In genomic region chr11:72840780-72841179, GRCh38 we compare ENCODE assay signal across 1 cellular context.
TF ChIP-seq lines count a peak whose summit lies in the region.

No MANE protein-coding gene starts in this region.

TF ChIP-seq in H1, 55 proteins besides CTCF, POLR2A, EP300 and RAD21:
- TF ChIP-seq GTF2F1 (IDR thresholded peaks at IDR 0.05; ENCODE audit: borderline replicate concordance, low read depth, low read length) (no peak), MAFK (IDR thresholded peaks at IDR 0.05; ENCODE audit: low read depth, low read length) (no peak), BACH1 (IDR thresholded peaks at IDR 0.05; ENCODE audit: low read length) (0 out of 2 replicates have a peak, but pooled peaks have one; percentile 12), NRF1 (IDR thresholded peaks at IDR 0.05; ENCODE audit: low read depth, low read length) (no peak), RNF2 (IDR thresholded peaks at IDR 0.05; ENCODE audit: borderline replicate concordance, low read depth, low read length, missing control alignments, poor library complexity, severe bottlenecking) (no peak), CEBPB (IDR thresholded peaks at IDR 0.05; ENCODE audit: low read depth, low read length) (peak; percentile 85), ASH2L (IDR thresholded peaks at IDR 0.05; ENCODE audit: low read length) (no peak), CBX8 (IDR thresholded peaks at IDR 0.05; ENCODE audit: borderline replicate concordance, low read depth, low read length) (no peak), RXRA (IDR thresholded peaks at IDR 0.05; ENCODE audit: insufficient read depth, low read depth, low read length) (no peak), CTBP2 (IDR thresholded peaks at IDR 0.05; ENCODE audit: borderline replicate concordance, insufficient read depth, insufficient read length, low read length) (no peak), SUZ12 (IDR thresholded peaks at IDR 0.05; ENCODE audit: low read length) (no peak), CHD2 (IDR thresholded peaks at IDR 0.05; ENCODE audit: low read length) (no peak), ATF3 (IDR thresholded peaks at IDR 0.05; ENCODE audit: insufficient read depth, low read depth, low read length) (no peak)
